ENCODE assay signal across 32 cellular contexts in the genomic region with DNA sequence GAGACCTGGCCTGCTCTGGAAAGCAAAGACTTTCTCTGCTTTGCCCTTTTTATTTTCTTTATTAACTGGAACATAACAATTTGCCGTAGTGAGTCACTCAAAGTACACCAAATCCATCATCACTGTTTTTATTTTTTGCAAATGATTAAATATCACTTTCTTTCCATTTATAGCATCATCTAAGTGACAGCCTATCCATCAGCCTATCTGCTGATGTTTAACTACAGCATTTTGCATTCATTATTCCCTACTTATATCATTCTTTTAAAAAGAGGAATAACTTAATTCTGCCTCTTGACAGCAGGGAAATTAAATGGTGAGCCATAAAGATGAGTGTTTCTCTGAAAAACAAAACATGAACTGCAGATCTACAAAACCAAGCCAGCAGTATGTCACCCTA.
"Had no signal": no experiment of that assay in that cellular context is flagged by ENCODE, and none has a peak within 500 bp of the region (broad histone marks: within the 10 kb centered on the region; RNA-seq: fewer than 3 reads in every experiment).

No MANE protein-coding gene starts in this region.

- H3K9me3 ChIP-seq: MG63, Peyer's patch, SJCRH30, SK-N-SH had no signal

- H3K36me3 Mint-ChIP-seq: activated naive CD4-positive, alpha-beta T cell treated with anti-CD3 and anti-CD28 coated beads, Interleukin-2, amount 50 U/mL, for 24 hours had no signal

- H3K4me1 Mint-ChIP-seq: activated CD4-positive, alpha-beta T cell treated with anti-CD3 and anti-CD28 coated beads for 36 hours; activated naive CD4-positive, alpha-beta T cell treated with anti-CD3 and anti-CD28 coated beads, Interleukin-2, amount 50 U/mL, for 24 hours had no signal

- H3K27me3 Mint-ChIP-seq: activated CD4-positive, alpha-beta T cell treated with anti-CD3 and anti-CD28 coated beads for 36 hours; activated CD8-positive, alpha-beta T cell treated with anti-CD3 and anti-CD28 coated beads for 36 hours; activated naive CD4-positive, alpha-beta T cell treated with anti-CD3 and anti-CD28 coated beads, Interleukin-2, amount 50 U/mL, for 24 hours had no signal

- H3K9me3 Mint-ChIP-seq: activated naive CD4-positive, alpha-beta T cell treated with anti-CD3 and anti-CD28 coated beads, Interleukin-2, amount 50 U/mL, for 24 hours had no signal

- H3K36me3 ChIP-seq: brain microvascular endothelial cell, cardiac muscle cell, MG63, Peyer's patch, SJCRH30 had no signal

- H3K27ac Mint-ChIP-seq: activated CD4-positive, alpha-beta T cell treated with anti-CD3 and anti-CD28 coated beads for 36 hours; activated CD8-positive, alpha-beta T cell treated with anti-CD3 and anti-CD28 coated beads for 36 hours; activated naive CD4-positive, alpha-beta T cell treated with anti-CD3 and anti-CD28 coated beads, Interleukin-2, amount 50 U/mL, for 24 hours; activated T-helper 1 cell treated with anti-CD3 and anti-CD28 coated beads, Interleukin-12 subunit alpha, Interleukin-12 subunit beta, Interleukin-2, Interleukin-4 antibody, amounts not matched to agents 30 ng/mL and 10 ng/mL and 1 ng/mL, durations not matched to agents 14 hours and 24 hours and 36 hours had no signal

- DNase-seq: activated CD4-positive, alpha-beta T cell treated with anti-CD3 and anti-CD28 coated beads for 36 hours; activated CD4-positive, CD25-positive, alpha-beta regulatory T cell; activated CD8-positive, alpha-beta memory T cell treated with anti-CD3 and anti-CD28 coated beads, Interleukin-2, amount 50 U/mL, for 4 hours; activated CD8-positive, alpha-beta T cell treated with anti-CD3 and anti-CD28 coated beads for 36 hours; activated effector memory CD4-positive, alpha-beta T cell treated with Interleukin-2 at 50 U/mL for 16 hours; activated naive CD4-positive, alpha-beta T cell; amniotic stem cell; brain microvascular endothelial cell; KG1; MG63; MV-4-11; NCI-H1092 treated with DMSO at 0.1 percent for 48 hours; NCI-H1417 treated with DMSO at 0.1 percent for 48 hours; NCI-H1694; NCI-H2029; NCI-H2107; NCI-H2171 treated with DMSO at 0.1 percent for 48 hours; NCI-H226; NCI-H526; NCI-H774; NK-92 treated with Interleukin-12 subunit alpha and Interleukin-12 subunit beta, amount 100 ng/mL, for 24 hours; OCI-M1; Peyer's patch; Right ventricle myocardium superior; SJCRH30; SK-N-SH; T-helper 1 cell had no signal

- H3K27me3 ChIP-seq: brain microvascular endothelial cell, cardiac muscle cell, MG63, Peyer's patch, SJCRH30 had no signal

- H3K4me3 Mint-ChIP-seq: activated CD4-positive, alpha-beta T cell treated with anti-CD3 and anti-CD28 coated beads for 36 hours; activated CD8-positive, alpha-beta T cell treated with anti-CD3 and anti-CD28 coated beads for 36 hours; activated naive CD4-positive, alpha-beta T cell treated with anti-CD3 and anti-CD28 coated beads, Interleukin-2, amount 50 U/mL, for 24 hours; activated T-helper 1 cell treated with anti-CD3 and anti-CD28 coated beads, Interleukin-12 subunit alpha, Interleukin-12 subunit beta, Interleukin-2, Interleukin-4 antibody, amounts not matched to agents 30 ng/mL and 10 ng/mL and 1 ng/mL, durations not matched to agents 14 hours and 24 hours and 36 hours had no signal

- H3K4me1 ChIP-seq: Peyer's patch, SJCRH30 had no signal

- H3K27ac ChIP-seq: brain microvascular endothelial cell, cardiac muscle cell, Peyer's patch, RWPE1, SJCRH30, VCaP had no signal

- H3K9ac ChIP-seq: SK-N-SH had no signal

- ATAC-seq: activated CD4-positive, alpha-beta T cell treated with anti-CD3 and anti-CD28 coated beads for 36 hours; activated CD8-positive, alpha-beta T cell treated with anti-CD3 and anti-CD28 coated beads for 36 hours had no signal

- H3K4me3 ChIP-seq: cardiac muscle cell, MG63, Peyer's patch, SJCRH30 had no signal

- H3K4me2 ChIP-seq: SK-N-SH had no signal
